Comparison of ENCODE assay signal across 8 cellular contexts in the genomic region with DNA sequence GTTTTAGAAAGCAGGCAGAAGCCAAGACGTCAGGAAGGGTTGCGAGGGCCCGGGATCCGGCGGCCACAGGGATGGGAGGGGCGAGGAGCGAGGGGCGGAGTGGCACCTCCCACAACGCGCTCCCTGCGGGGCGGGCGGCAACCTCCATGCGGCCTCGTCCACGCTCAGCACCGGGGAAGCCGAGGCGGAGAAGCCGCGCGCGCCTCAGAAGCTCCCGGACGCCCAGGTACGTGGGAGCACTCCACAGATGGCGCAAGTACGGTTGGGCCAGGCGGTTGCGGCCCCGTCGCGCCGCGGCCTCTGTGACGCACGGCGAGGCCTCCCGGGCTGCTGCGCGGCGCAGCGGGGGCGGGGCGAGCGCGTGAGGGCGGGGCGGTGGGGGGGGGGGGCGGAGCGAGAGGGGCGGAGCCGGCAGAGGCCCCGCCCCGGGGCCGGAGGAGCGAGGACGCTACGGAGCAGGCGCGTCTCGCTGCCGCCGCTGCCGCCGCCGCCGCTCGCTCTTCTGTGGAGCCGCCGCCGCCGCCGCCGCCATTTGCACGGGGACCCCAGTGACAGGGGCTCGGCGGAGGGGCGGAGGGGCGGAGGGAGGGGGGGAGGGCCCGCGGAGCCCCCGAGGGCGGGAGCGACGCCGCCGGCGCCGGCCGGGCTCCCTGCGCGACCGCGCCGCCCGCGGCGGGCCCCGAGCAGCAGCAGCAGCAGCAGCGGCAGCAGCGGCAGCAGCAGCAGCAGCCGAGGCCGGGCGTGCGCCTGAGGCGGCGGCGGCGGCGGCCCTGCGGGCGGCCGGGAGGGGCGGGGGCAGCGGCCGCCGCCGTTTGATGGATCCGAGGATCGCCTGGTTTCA. TPM values are rescaled to one million over a fixed set of nuclear protein-coding genes. Genes with fewer than 3 reads are reported as not detected.
DNase-seq lines count a peak whose midpoint lies in the region; ATAC-seq and TF ChIP-seq lines count a peak whose summit lies in the region.

TENT4B (plus strand) TSS at position 500 of the 841 bp plus-strand sequence; CDS start at position 816, 316 bp downstream.

- no peaks in the 10 kb centered on the region for H3K27me3 Mint-ChIP-seq in naive B cell

- intact Hi-C loops in esophagus squamous epithelium (cut with DNase I): no loop called here

- H3K36me3 Mint-ChIP-seq in naive B cell: no peaks in the 10 kb centered on the region
- peaks cover 33% of the 10 kb centered on the region for H3K36me3 Mint-ChIP-seq in stimulated activated effector memory CD8-positive, alpha-beta T cell treated with anti-CD3 and anti-CD28 coated beads, Interleukin-12 subunit alpha, Interleukin-12 subunit beta, amount 100 ng/mL, for 72 hours

- H3K4me1 ChIP-seq in esophagus squamous epithelium: peaks cover 22 to 48% (median 27%) of the 10 kb centered on the region in 3 donors

- H3K27me3 ChIP-seq in esophagus squamous epithelium: no peaks in the 10 kb centered on the region

- H3K27ac ChIP-seq in esophagus squamous epithelium: peak within 1 kb of the TSS; percentile 94 to 98 (median 96)

- peak within 1 kb of the TSS; percentile 89 to 96 (median 92) for H3K4me3 Mint-ChIP-seq in naive B cell
- H3K4me3 Mint-ChIP-seq in stimulated activated effector memory CD8-positive, alpha-beta T cell treated with anti-CD3 and anti-CD28 coated beads, Interleukin-12 subunit alpha, Interleukin-12 subunit beta, amount 100 ng/mL, for 72 hours: peak within 1 kb of the TSS; percentile 92

- no peaks in the 10 kb centered on the region for H3K36me3 ChIP-seq in esophagus squamous epithelium

- TF ChIP-seq CTCF in esophagus squamous epithelium (IDR thresholded peaks at IDR 0.05): no peak

- H3K4me1 Mint-ChIP-seq in naive B cell: peaks cover 24 to 35% (median 34%) of the 10 kb centered on the region in 3 donors
- H3K4me1 Mint-ChIP-seq in stimulated activated effector memory CD8-positive, alpha-beta T cell treated with anti-CD3 and anti-CD28 coated beads, Interleukin-12 subunit alpha, Interleukin-12 subunit beta, amount 100 ng/mL, for 72 hours: peaks cover 36% of the 10 kb centered on the region

- 1% methylated on average over 17 of the region's 121 CpGs; no CpG with 5 or more reads in 1 of the 2 donors for whole genome bisulfite sequencing in esophagus squamous epithelium, 2 donors

- peak within 1 kb of the TSS; percentile 92 to 99 (median 96) for H3K27ac Mint-ChIP-seq in naive B cell
- peak within 1 kb of the TSS; percentile 92 for H3K27ac Mint-ChIP-seq in stimulated activated effector memory CD8-positive, alpha-beta T cell treated with anti-CD3 and anti-CD28 coated beads, Interleukin-12 subunit alpha, Interleukin-12 subunit beta, amount 100 ng/mL, for 72 hours

- DNase-seq in D341Med (ENCODE audit: low spot score): peak; percentile 98
- DNase-seq in HT-29 (ENCODE audit: low spot score): peak; percentile 80
- DNase-seq in activated T-helper 1 cell treated with Interleukin-2 at 50 U/mL for 16 hours (ENCODE audit: low read depth): peak; percentile 84
- peak; percentile 38 for DNase-seq in esophagus squamous epithelium (lab: John Stamatoyannopoulos, UW)
- peak; percentile 90 for DNase-seq in naive B cell
- peak; percentile 84 to 95 for DNase-seq in stimulated activated effector memory CD8-positive, alpha-beta T cell treated with anti-CD3 and anti-CD28 coated beads, Interleukin-12 subunit alpha, Interleukin-12 subunit beta, amount 100 ng/mL, for 72 hours (ENCODE audit: low spot score in 2 of 2)

- peak within 1 kb of the TSS; percentile 72 to 82 (median 76) for H3K4me3 ChIP-seq in esophagus squamous epithelium

- no peaks in the 10 kb centered on the region for H3K9me3 Mint-ChIP-seq in naive B cell
- no peaks in the 10 kb centered on the region for H3K9me3 Mint-ChIP-seq in stimulated activated effector memory CD8-positive, alpha-beta T cell treated with anti-CD3 and anti-CD28 coated beads, Interleukin-12 subunit alpha, Interleukin-12 subunit beta, amount 100 ng/mL, for 72 hours

- H3K9me3 ChIP-seq in esophagus squamous epithelium: no peaks in the 10 kb centered on the region

- ATAC-seq in GM21367 (IDR thresholded peaks at IDR 0.05; ENCODE audit: unreplicated experiment) (peak; percentile 67), naive B cell (ENCODE audit: low read depth in 2 of 2) (peak; percentile 71 to 74)
- peak; percentile 79 for ATAC-seq in stimulated activated effector memory CD8-positive, alpha-beta T cell treated with anti-CD3 and anti-CD28 coated beads, Interleukin-12 subunit alpha, Interleukin-12 subunit beta, amount 100 ng/mL, for 72 hours

- TF ChIP-seq POLR2A in esophagus squamous epithelium (IDR thresholded peaks at IDR 0.05): peak in 3 of 4 donors; percentile 23 to 81 (median 74)

TF ChIP-seq in PFSK-1, 5 proteins besides CTCF, POLR2A, EP300 and RAD21:
- peak; percentile 53 for TF ChIP-seq FOXP2 (optimal IDR thresholded peaks at IDR 0.05; ENCODE audit: borderline replicate concordance, extremely low read depth, extremely low read length, insufficient read depth)
- TF ChIP-seq TAF1 (IDR thresholded peaks at IDR 0.05; ENCODE audit: borderline replicate concordance, insufficient read depth, low read length): no peak
- TF ChIP-seq REST (IDR thresholded peaks at IDR 0.05; ENCODE audit: insufficient read depth in 1 of 2, low read depth in 2 of 2, low read length in 2 of 2): no peak
- TF ChIP-seq SIN3A (IDR thresholded peaks at IDR 0.05; ENCODE audit: borderline replicate concordance, insufficient read depth, low read length): no peak
- peak; percentile 79 for TF ChIP-seq POLR2AphosphoS5 (IDR thresholded peaks at IDR 0.05; ENCODE audit: low read depth, low read length)

RNA-seq across cellular contexts. Expression of gene TENT4B, which starts in this region (rescaled TPM):
- 4.7 and 5.3 TPM in 2 replicates for total RNA-seq in HT-29 (2014; rRNA removed; shearing (Covaris generic))
- 6.4 TPM for polyA plus RNA-seq in PFSK-1 (2012; ENCODE audit: insufficient read length, low read depth)
- total RNA-seq in esophagus squamous epithelium: 10 to 100 TPM in 1 of 4 donors, 1 to 10 TPM in 3; 6.3 to 11.4 (median 8.4) TPM
- 1 to 10 TPM; 3.3 to 8.5 (median 4.6) TPM for polyA plus RNA-seq in naive B cell (ENCODE audit: low read depth in 6 of 6)

Comparison
In these comparisons a context has a peak if more than half of its experiments do, and no peak if none do; other contexts are left out.
1. Peak in every context shown above with its lines: DNase-seq, ATAC-seq, H3K4me3 ChIP-seq and H3K27ac ChIP-seq.
2. DNase-seq: peak in every context shown above with its lines; median percentile 98 in D341Med; 90 in naive B cell; 90 in stimulated activated effector memory CD8-positive, alpha-beta T cell treated with anti-CD3 and anti-CD28 coated beads, Interleukin-12 subunit alpha, Interleukin-12 subunit beta, amount 100 ng/mL, for 72 hours; 84 in activated T-helper 1 cell treated with Interleukin-2 at 50 U/mL for 16 hours; 80 in HT-29; 38 in esophagus squamous epithelium.